In genomic region chr15:58589047-58589446, GRCh38 we compare ENCODE assay signal across 17 cellular contexts.
"Had no signal": no experiment of that assay in that cellular context is flagged by ENCODE, and none has a peak within 500 bp of the region (broad histone marks: within the 10 kb centered on the region; RNA-seq: fewer than 3 reads in every experiment).

No MANE protein-coding gene starts in this region.

- H3K27me3 Mint-ChIP-seq: type B pancreatic cell had no signal

- ATAC-seq: foreskin keratinocyte; left colon; stimulated activated naive CD8-positive, alpha-beta T cell treated with anti-CD3 and anti-CD28 coated beads, Interleukin-15, Interleukin-2, amounts not matched to agents 100 U/mL and 50 U/mL, for 24 hours had no signal

- H3K4me3 Mint-ChIP-seq: immature natural killer cell, neural crest cell, type B pancreatic cell had no signal

- FAIRE-seq: kidney had no signal

- H3K9me3 Mint-ChIP-seq: immature natural killer cell, neural crest cell had no signal

- H3K27ac ChIP-seq: colonic mucosa, foreskin keratinocyte, right atrium auricular region, suprapubic skin, thyroid gland, uterus had no signal

- H3K4me3 ChIP-seq: colonic mucosa, right atrium auricular region, smooth muscle cell, suprapubic skin, thyroid gland, uterus had no signal

- H3K4me1 ChIP-seq: colonic mucosa, suprapubic skin, uterus had no signal

- H3K36me3 ChIP-seq: colonic mucosa, suprapubic skin, thyroid gland, uterus had no signal

- H3K9me3 ChIP-seq: colonic mucosa, right atrium auricular region, suprapubic skin, thyroid gland, uterus had no signal

- H3K27ac Mint-ChIP-seq: type B pancreatic cell had no signal

- DNase-seq: colonic mucosa; dermis blood vessel endothelial cell; foreskin keratinocyte; immature natural killer cell; kidney; left colon; midbrain; posterior cingulate gyrus; stimulated activated CD4-positive, alpha-beta T cell treated with anti-CD3 and anti-CD28 coated beads, Interleukin-2, amount 100 ng/mL, for 48 hours; stimulated activated naive CD8-positive, alpha-beta T cell treated with anti-CD3 and anti-CD28 coated beads, Interleukin-15, Interleukin-2, amounts not matched to agents 100 U/mL and 50 U/mL, for 24 hours; thyroid gland; uterus had no signal

- H3K27me3 ChIP-seq: colonic mucosa, foreskin keratinocyte, right atrium auricular region, suprapubic skin, thyroid gland, uterus had no signal
